Comparison of ENCODE assay signal across 15 cellular contexts in the genomic region with DNA sequence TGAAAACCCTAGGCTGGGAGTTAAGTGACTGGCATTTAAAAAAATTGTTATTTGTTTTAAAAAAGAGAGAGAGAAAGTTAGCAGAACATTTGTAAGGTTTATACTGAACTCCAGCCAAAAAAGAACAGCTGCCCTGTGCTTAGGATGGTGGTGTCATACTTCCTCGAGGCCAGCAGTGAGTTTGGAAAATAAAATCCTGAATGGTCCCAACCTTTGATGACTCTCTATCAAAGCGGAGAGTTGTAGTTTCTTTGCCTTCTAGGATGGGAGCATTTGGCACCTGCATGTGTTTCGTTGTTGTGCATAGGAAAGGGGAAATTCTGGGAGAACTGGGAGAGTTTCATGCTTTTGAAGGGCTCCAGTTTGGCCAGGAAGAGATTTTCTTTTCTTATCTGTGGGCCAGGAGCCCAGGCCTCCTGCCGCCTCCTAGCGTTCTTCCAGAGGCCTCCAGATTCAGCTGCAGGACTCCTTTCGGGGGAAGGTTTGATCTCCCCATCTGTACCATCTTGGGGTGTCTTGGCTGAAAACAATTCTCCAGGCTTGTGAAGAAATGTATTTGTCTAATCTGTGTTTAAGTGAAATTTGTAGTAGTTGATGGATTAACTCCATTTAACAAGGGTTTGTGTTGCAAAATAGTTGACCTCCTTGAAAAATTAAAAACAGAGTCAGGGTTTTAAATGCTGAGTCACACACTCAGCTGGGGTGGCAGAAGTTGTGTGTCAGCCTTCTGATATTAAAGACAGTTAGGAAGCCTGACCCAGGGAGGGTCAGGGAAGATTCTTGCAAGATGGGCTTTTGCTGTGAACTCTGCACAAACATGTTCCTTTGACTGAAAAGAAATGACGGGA.
DNase-seq lines count a peak whose midpoint lies in the region; ATAC-seq and TF ChIP-seq lines count a peak whose summit lies in the region.
"Had no signal": no experiment of that assay in that cellular context is flagged by ENCODE, and none has a peak within 500 bp of the region (broad histone marks: within the 10 kb centered on the region; RNA-seq: fewer than 3 reads in every experiment).

No MANE protein-coding gene starts in this region.

- TF ChIP-seq POLR2A in erythroblast (IDR thresholded peaks at IDR 0.05; ENCODE audit: low read length): no peak

- no peak overlapping the region for H3K18ac ChIP-seq in mesendoderm (ENCODE audit: low read length)

- no peak overlapping the region for H2BK5ac ChIP-seq in mesendoderm (ENCODE audit: low read length)

- intact Hi-C loops in left colon (cut with DNase I, micrococcal nuclease): no loop called here

- no peak overlapping the region for H4K5ac ChIP-seq in mesendoderm (ENCODE audit: low read length)

- H3K27ac ChIP-seq in mesendoderm (ENCODE audit: low read depth, low read length): no peak overlapping the region
- H3K27ac ChIP-seq: epithelial cell of prostate had no signal

- DNase-seq in EH (ENCODE audit: low read depth) (peak; percentile 49), OCI-M1 (lab: John Stamatoyannopoulos, UW) (peak; percentile 37), erythroblast (lab: John Stamatoyannopoulos, UW) (peak; percentile 17 to 25), mesendoderm (peak; percentile 26), left colon (no peak), NCI-H146 (lab: John Stamatoyannopoulos, UW) (no peak), SKM-1 treated with dmso at 0.1 percent for 144 hours (lab: John Stamatoyannopoulos, UW; ENCODE audit: unreplicated experiment) (no peak), NCI-H2196 (lab: John Stamatoyannopoulos, UW; ENCODE audit: unreplicated experiment) (no peak)
- DNase-seq: activated T-cell treated with anti-CD3 and anti-CD28 coated beads, Interleukin-2, amount 50 U/mL, for 24 hours; C1 segment of cervical spinal cord; immature natural killer cell; naive B cell; NCI-H2081; retina had no signal

- no peak overlapping the region for H2BK120ac ChIP-seq in mesendoderm (ENCODE audit: low read depth, low read length)

- H3K4me3 ChIP-seq in mesendoderm (ENCODE audit: low read length): no peak overlapping the region

- H3K9ac ChIP-seq in mesendoderm (ENCODE audit: low read length): no peak overlapping the region

- WGBS in mesendoderm (ENCODE audit: extremely low coverage, insufficient coverage, low lambda C conversion rate): no CpG with 5 or more reads among the region's 7 CpGs

- no peak overlapping the region for H3K23ac ChIP-seq in mesendoderm (ENCODE audit: low read length)

- no peak overlapping the region for H3K4ac ChIP-seq in mesendoderm (ENCODE audit: low read depth, low read length)

- H3K56ac ChIP-seq in mesendoderm (ENCODE audit: low read length): no peak overlapping the region

- H3K4me2 ChIP-seq in mesendoderm (ENCODE audit: low read length): no peak overlapping the region

- H3K79me1 ChIP-seq in mesendoderm (ENCODE audit: low read length): no peaks in the 10 kb centered on the region

- H3K4me1 ChIP-seq in mesendoderm (ENCODE audit: control insufficient read depth, low read depth, low read length): no peaks in the 10 kb centered on the region

- no peak overlapping the region for H4K8ac ChIP-seq in mesendoderm (ENCODE audit: low read depth, low read length)

- H2BK15ac ChIP-seq in mesendoderm (replicated peaks; ENCODE audit: low read depth): no peak overlapping the region

- H2AK5ac ChIP-seq in mesendoderm (ENCODE audit: low read length): no peak overlapping the region

- no peaks in the 10 kb centered on the region for H3K36me3 ChIP-seq in mesendoderm (ENCODE audit: control insufficient read depth, insufficient read depth, low read length)

- H3K79me2 ChIP-seq in mesendoderm (ENCODE audit: control insufficient read depth, insufficient read depth, low read length): no peaks in the 10 kb centered on the region

- no peaks in the 10 kb centered on the region for H3K27me3 ChIP-seq in mesendoderm (ENCODE audit: insufficient read depth, low read length, poor library complexity)

- ATAC-seq in left colon: no peak

Comparison
In these comparisons a context has a peak if more than half of its experiments do, and no peak if none do; other contexts are left out.
1. DNase-seq: peak in EH (single experiment), OCI-M1 (single experiment), erythroblast (2 of 2) and mesendoderm (single experiment); none in left colon (0 of 2), NCI-H146 (single experiment), SKM-1 treated with dmso at 0.1 percent for 144 hours (single experiment) and NCI-H2196 (single experiment).